ENCODE assay signal across 14 cellular contexts in genomic region chr1:65564493-65564892, GRCh38.
"Had no signal": no experiment of that assay in that cellular context is flagged by ENCODE, and none has a peak within 500 bp of the region (broad histone marks: within the 10 kb centered on the region; RNA-seq: fewer than 3 reads in every experiment).

No MANE protein-coding gene starts in this region.

- H3K27me3 ChIP-seq: suprapubic skin, upper lobe of right lung had no signal

- H3K36me3 Mint-ChIP-seq: activated CD8-positive, alpha-beta memory T cell treated with anti-CD3 and anti-CD28 coated beads, Interleukin-2, amount 10 ng/mL, durations not matched to agents 7 days and 5 days; natural killer cell had no signal

- H3K4me1 Mint-ChIP-seq: activated B cell treated with CpG ODN at 0.5 μM for 24 hours; activated CD8-positive, alpha-beta memory T cell treated with anti-CD3 and anti-CD28 coated beads, Interleukin-2, amount 10 ng/mL, durations not matched to agents 7 days and 5 days; natural killer cell had no signal

- H3K27ac ChIP-seq: suprapubic skin, upper lobe of right lung had no signal

- DNase-seq: activated B cell treated with CpG ODN at 0.5 μM for 24 hours; activated CD8-positive, alpha-beta memory T cell treated with anti-CD3 and anti-CD28 coated beads, Interleukin-2, amount 10 ng/mL, durations not matched to agents 7 days and 5 days; activated effector memory CD4-positive, alpha-beta T cell treated with anti-CD3 and anti-CD28 coated beads, Interleukin-2, amount 50 U/mL, for 16 hours; activated T-cell treated with anti-CD3 and anti-CD28 coated beads, Interleukin-2, amount 50 U/mL, for 24 hours; hippocampal formation; left cardiac atrium; mucosa of descending colon; natural killer cell; stimulated activated CD4-positive, alpha-beta T cell treated with anti-CD3 and anti-CD28 coated beads, Interleukin-2, amount 100 ng/mL, for 48 hours; stimulated activated naive CD8-positive, alpha-beta T cell treated with anti-CD3 and anti-CD28 coated beads, Interleukin-15, Interleukin-2, amounts not matched to agents 100 U/mL and 50 U/mL, for 24 hours; upper lobe of right lung had no signal

- ATAC-seq: activated CD8-positive, alpha-beta memory T cell treated with anti-CD3 and anti-CD28 coated beads, Interleukin-2, amount 10 ng/mL, durations not matched to agents 7 days and 5 days; left cardiac atrium; mucosa of descending colon; natural killer cell; stimulated activated naive CD8-positive, alpha-beta T cell treated with anti-CD3 and anti-CD28 coated beads, Interleukin-15, Interleukin-2, amounts not matched to agents 100 U/mL and 50 U/mL, for 24 hours; upper lobe of right lung had no signal

- H3K4me3 Mint-ChIP-seq: activated B cell treated with CpG ODN at 0.5 μM for 24 hours; activated CD8-positive, alpha-beta memory T cell treated with anti-CD3 and anti-CD28 coated beads, Interleukin-2, amount 10 ng/mL, durations not matched to agents 7 days and 5 days; activated naive CD8-positive, alpha-beta T cell; activated T-cell treated with anti-CD3 and anti-CD28 coated beads, Interleukin-2, amount 50 U/mL, for 24 hours; natural killer cell had no signal

- H3K36me3 ChIP-seq: suprapubic skin, upper lobe of right lung had no signal

- H3K9me3 ChIP-seq: mucosa of descending colon, suprapubic skin, upper lobe of right lung had no signal

- H3K4me3 ChIP-seq: lung, mucosa of descending colon, suprapubic skin, upper lobe of right lung had no signal

- H3K27me3 Mint-ChIP-seq: activated B cell treated with CpG ODN at 0.5 μM for 24 hours; activated CD8-positive, alpha-beta memory T cell treated with anti-CD3 and anti-CD28 coated beads, Interleukin-2, amount 10 ng/mL, durations not matched to agents 7 days and 5 days; activated naive CD8-positive, alpha-beta T cell; activated T-cell treated with anti-CD3 and anti-CD28 coated beads, Interleukin-2, amount 50 U/mL, for 24 hours had no signal

- H3K27ac Mint-ChIP-seq: activated B cell treated with CpG ODN at 0.5 μM for 24 hours; activated CD8-positive, alpha-beta memory T cell treated with anti-CD3 and anti-CD28 coated beads, Interleukin-2, amount 10 ng/mL, durations not matched to agents 7 days and 5 days; activated naive CD8-positive, alpha-beta T cell; activated T-cell treated with anti-CD3 and anti-CD28 coated beads, Interleukin-2, amount 50 U/mL, for 24 hours; natural killer cell had no signal

- H3K4me1 ChIP-seq: suprapubic skin, upper lobe of right lung had no signal
